In genomic region chr11:130892847-130893246, GRCh38 we compare ENCODE assay signal across 31 cellular contexts. TPM values are rescaled to one million over a fixed set of nuclear protein-coding genes. Genes with fewer than 3 reads are reported as not detected.
A peak's percentile ranks its signal among the peaks of the same experiment; 100 is the strongest.
DNase-seq lines count a peak whose midpoint lies in the region; ATAC-seq and TF ChIP-seq lines count a peak whose summit lies in the region.
"Had no signal": no experiment of that assay in that cellular context is flagged by ENCODE, and none has a peak within 500 bp of the region (broad histone marks: within the 10 kb centered on the region; RNA-seq: fewer than 3 reads in every experiment).

No MANE protein-coding gene starts in this region.

- no peaks in the 10 kb centered on the region for H3K9me2 ChIP-seq in GM23248 (ENCODE audit: insufficient read depth)

- 72 to 74% methylated on average over 3 of the region's 3 CpGs for WGBS in GM23248 (ENCODE audit: low coverage in 1 of 2, low lambda C conversion rate in 2 of 2, missing lambda C conversion rate in 2 of 2), 2 experiments

- H4K20me1 ChIP-seq in GM23248 (ENCODE audit: insufficient read depth): no peaks in the 10 kb centered on the region

- no peaks in the 10 kb centered on the region for H3K36me3 ChIP-seq in HAP-1 (replicated peaks)
- peaks cover 55% of the 10 kb centered on the region for H3K36me3 ChIP-seq in GM23248 (ENCODE audit: low read depth)

- no peak overlapping the region for H3K9ac ChIP-seq in GM23248
- H3K9ac ChIP-seq: KMS-11 had no signal

- in situ Hi-C loops in HAP-1 (cut with MboI; ENCODE audit: low sequenced_read_pairs) (no loop called here), GM23248 (cut with MboI) (no loop called here)

- H3K27ac ChIP-seq in GM23248: no peak overlapping the region
- H3K27ac ChIP-seq: hepatocyte, KMS-11, PC-9, psoas muscle, tibial nerve had no signal

- no peak overlapping the region for H2AFZ ChIP-seq in GM23248
- H2AFZ ChIP-seq: hepatocyte, PC-9 had no signal

- no peaks in the 10 kb centered on the region for H3K27me3 ChIP-seq in HAP-1 (ENCODE audit: low read depth)
- no peaks in the 10 kb centered on the region for H3K27me3 ChIP-seq in GM23248 (replicated peaks; ENCODE audit: insufficient read depth)
- H3K27me3 ChIP-seq: gastroesophageal sphincter, hepatocyte, sigmoid colon, tibial nerve had no signal

- H3K4me3 Mint-ChIP-seq in endothelial cell (ENCODE audit: unreplicated experiment) (no peak overlapping the region), neural crest cell (peak overlapping the region; percentile 58)
- H3K4me3 Mint-ChIP-seq: activated CD4-positive, alpha-beta memory T cell treated with anti-CD3 and anti-CD28 coated beads, Interleukin-2, amount 10 ng/mL, durations not matched to agents 7 days and 5 days; CD8-positive, alpha-beta memory T cell; central memory CD8-positive, alpha-beta T cell; memory B cell had no signal

- no peak for TF ChIP-seq CTCF in endothelial cell (IDR thresholded peaks at IDR 0.05; ENCODE audit: unreplicated experiment)
- no peak for TF ChIP-seq CTCF in neural crest cell (conservative IDR thresholded peaks at IDR 0.05)

- H3F3A ChIP-seq in GM23248 (ENCODE audit: insufficient read depth): peaks cover 19% of the 10 kb centered on the region

- H3K4me1 ChIP-seq in HAP-1 (no peaks in the 10 kb centered on the region), GM23248 (ENCODE audit: insufficient read depth) (peaks cover 22% of the 10 kb centered on the region)

- peaks cover 17% of the 10 kb centered on the region for H3K36me3 Mint-ChIP-seq in endothelial cell (ENCODE audit: low read depth, unreplicated experiment)
- peaks cover 13% of the 10 kb centered on the region for H3K36me3 Mint-ChIP-seq in neural crest cell (ENCODE audit: low read depth)

- DNase-seq in HAP-1 (ENCODE audit: low spot score in 2 of 2) (peak; percentile 18 to 22), NCI-H2227 treated with DMSO at 0.1 percent for 48 hours (lab: John Stamatoyannopoulos, UW) (peak; percentile 75), endothelial cell (ENCODE audit: low spot score) (peak; percentile 20), neural crest cell (ENCODE audit: low read depth, low spot score) (no peak), OCI-M1 (lab: John Stamatoyannopoulos, UW) (no peak), GM23248 (no peak)
- DNase-seq in stimulated activated naive CD4-positive, alpha-beta T cell (lab: John Stamatoyannopoulos, UW): no peak
- DNase-seq: ACHN; activated CD4-positive, alpha-beta memory T cell treated with anti-CD3 and anti-CD28 coated beads, Interleukin-2, amount 10 ng/mL, durations not matched to agents 7 days and 5 days; activated CD4-positive, alpha-beta T cell treated with anti-CD3 and anti-CD28 coated beads for 1 hour; activated CD8-positive, alpha-beta memory T cell treated with anti-CD3 and anti-CD28 coated beads, Interleukin-2, amount 50 U/mL, for 4 hours; activated naive CD4-positive, alpha-beta T cell treated with Interleukin-2 at 50 U/mL for 16 hours; CD8-positive, alpha-beta memory T cell; MM.1S; NCI-H1694; NCI-H2171; NCI-H510A treated with DMSO at 0.1 percent for 48 hours; NK-92 treated with Interleukin-12 subunit alpha and Interleukin-12 subunit beta, amount 100 ng/mL, for 24 hours; occipital lobe; PC-9; psoas muscle; sigmoid colon; stimulated activated CD4-positive, alpha-beta T cell treated with anti-CD3 and anti-CD28 coated beads, Interleukin-4, amount 100 ng/mL, for 1 hour; T-helper 2 cell had no signal

- no peaks in the 10 kb centered on the region for H3K9me3 Mint-ChIP-seq in endothelial cell (ENCODE audit: unreplicated experiment)
- no peaks in the 10 kb centered on the region for H3K9me3 Mint-ChIP-seq in neural crest cell
- H3K9me3 Mint-ChIP-seq: activated CD4-positive, alpha-beta memory T cell treated with anti-CD3 and anti-CD28 coated beads, Interleukin-2, amount 10 ng/mL, durations not matched to agents 7 days and 5 days; CD8-positive, alpha-beta memory T cell; central memory CD8-positive, alpha-beta T cell; memory B cell had no signal

- H3K79me2 ChIP-seq in GM23248 (ENCODE audit: insufficient read depth): peaks cover 34% of the 10 kb centered on the region
- H3K79me2 ChIP-seq: hepatocyte had no signal

- H3K4me3 ChIP-seq in HAP-1 (no peak overlapping the region), GM23248 (no peak overlapping the region)
- H3K4me3 ChIP-seq: gastroesophageal sphincter, hepatocyte, PC-9, psoas muscle, sigmoid colon, tibial nerve had no signal

- no peak for ATAC-seq in GM21528 (IDR thresholded peaks at IDR 0.05; ENCODE audit: low FRiP score, unreplicated experiment)
- ATAC-seq: gastroesophageal sphincter, psoas muscle had no signal

- H3K27ac Mint-ChIP-seq in endothelial cell (ENCODE audit: unreplicated experiment): peak overlapping the region; percentile 95
- H3K27ac Mint-ChIP-seq in neural crest cell (ENCODE audit: unreplicated experiment): peak overlapping the region; percentile 45
- H3K27ac Mint-ChIP-seq: activated CD4-positive, alpha-beta memory T cell treated with anti-CD3 and anti-CD28 coated beads, Interleukin-2, amount 10 ng/mL, durations not matched to agents 7 days and 5 days; CD8-positive, alpha-beta memory T cell; memory B cell had no signal

- H3K9me3 ChIP-seq in HAP-1 (no peaks in the 10 kb centered on the region), GM23248 (ENCODE audit: low read depth) (no peaks in the 10 kb centered on the region)
- H3K9me3 ChIP-seq: gastroesophageal sphincter, psoas muscle, sigmoid colon, tibial nerve had no signal

- H3K4me1 Mint-ChIP-seq in endothelial cell (ENCODE audit: unreplicated experiment) (peaks cover 22% of the 10 kb centered on the region), neural crest cell (peaks cover 21% of the 10 kb centered on the region)
- H3K4me1 Mint-ChIP-seq: activated CD4-positive, alpha-beta memory T cell treated with anti-CD3 and anti-CD28 coated beads, Interleukin-2, amount 10 ng/mL, durations not matched to agents 7 days and 5 days had no signal

- H3K27me3 Mint-ChIP-seq in endothelial cell (ENCODE audit: unreplicated experiment) (peaks cover 2% of the 10 kb centered on the region), neural crest cell (ENCODE audit: low read depth) (no peaks in the 10 kb centered on the region)
- H3K27me3 Mint-ChIP-seq: activated CD4-positive, alpha-beta memory T cell treated with anti-CD3 and anti-CD28 coated beads, Interleukin-2, amount 10 ng/mL, durations not matched to agents 7 days and 5 days; CD8-positive, alpha-beta memory T cell; central memory CD8-positive, alpha-beta T cell; memory B cell had no signal

- no peak overlapping the region for H3K4me2 ChIP-seq in GM23248 (ENCODE audit: unreplicated experiment)
- H3K4me2 ChIP-seq: hepatocyte, KMS-11, PC-9 had no signal

RNA-seq across cellular contexts. Expression of gene SNX19, which starts 23.4 kb away (rescaled TPM):
- total RNA-seq in endothelial cell (ENCODE audit: unreplicated experiment) (47.9 TPM), neural crest cell (43.7 and 45.0 TPM in 2 replicates)
- total RNA-seq in GM23248 (2014; rRNA removed; shearing (Covaris generic)): 81.9 and 96.4 TPM in 2 replicates
- polyA plus RNA-seq in GM23248 (2016; fragmentation: Nextera tagmentation; extraction: Ambion mirVana): 35.1 and 40.3 TPM in 2 replicates

Comparison
In these comparisons a context has a peak if more than half of its experiments do, and no peak if none do; other contexts are left out.
1. DNase-seq: peak in HAP-1 (2 of 2), NCI-H2227 treated with DMSO at 0.1 percent for 48 hours (single experiment) and endothelial cell (single experiment); none in neural crest cell (single experiment), OCI-M1 (single experiment), stimulated activated naive CD4-positive, alpha-beta T cell (0 of 6) and GM23248 (single experiment).